In genomic region chr3:98732239-98733054, GRCh38 we compare ENCODE assay signal across 8 cellular contexts. TPM values are rescaled to one million over a fixed set of nuclear protein-coding genes. Genes with fewer than 3 reads are reported as not detected.
DNase-seq lines count a peak whose midpoint lies in the region; ATAC-seq and TF ChIP-seq lines count a peak whose summit lies in the region.

No MANE protein-coding gene starts in this region.

- H3K4me1 ChIP-seq in duodenal mucosa (ENCODE audit: control insufficient read depth in 1 of 2, insufficient read depth in 2 of 2, low read length in 2 of 2), result peaks cover 4 to 15% of the 10 kb centered on the region in 2 donors
- H3K4me1 ChIP-seq in liver (ENCODE audit: control insufficient read depth in 4 of 4, insufficient read depth in 4 of 4, low read length in 3 of 4), result peaks cover 6 to 28% (median 16%) of the 10 kb centered on the region in 4 donors
- peaks cover 10 to 40% (median 23%) of the 10 kb centered on the region in 4 donors for H3K4me1 ChIP-seq in stomach

- TF ChIP-seq RAD21 in liver (IDR thresholded peaks at IDR 0.05), result peak; percentile 42 to 53

- H3K4me3 ChIP-seq in duodenal mucosa (ENCODE audit: low read depth in 1 of 2, low read length in 2 of 2) (peak overlapping the region; percentile 68 to 77), liver (ENCODE audit: low read depth in 1 of 3, low read length in 3 of 3) (peak overlapping the region; percentile 89 to 97 (median 96)), stomach (peak overlapping the region; percentile 60 to 94 (median 77))

- intact Hi-C loops in stomach (cut with DNase I; ENCODE audit: low total_unique reads), result no loop called here

- no peak for TF ChIP-seq CTCF in liver (IDR thresholded peaks at IDR 0.05; ENCODE audit: low read depth, low read length, missing input control)
- TF ChIP-seq CTCF in stomach (IDR thresholded peaks at IDR 0.05), result no peak

- H3K27ac ChIP-seq in duodenal mucosa (ENCODE audit: low read depth, low read length) (peak overlapping the region; percentile 15), liver (ENCODE audit: low read depth in 1 of 2, low read length in 2 of 2) (peak overlapping the region; percentile 90 to 94), stomach (peak overlapping the region; percentile 78 to 90 (median 82))

- peak overlapping the region; percentile 13 to 32 for H3K9ac ChIP-seq in duodenal mucosa (ENCODE audit: low read depth in 1 of 2, low read length in 2 of 2)
- H3K9ac ChIP-seq in liver (ENCODE audit: low read depth in 1 of 2, low read length in 2 of 2), result peak overlapping the region in 1 of 2 donors; percentile 97

- peaks cover 28% of the 10 kb centered on the region in 2 donors for H3K27me3 ChIP-seq in duodenal mucosa (ENCODE audit: control insufficient read depth in 1 of 2, insufficient read depth in 2 of 2, low read length in 2 of 2)
- H3K27me3 ChIP-seq in liver (ENCODE audit: control insufficient read depth in 4 of 4, insufficient read depth in 4 of 4, low read length in 3 of 4), result no peaks in the 10 kb centered on the region
- H3K27me3 ChIP-seq in stomach, result peaks cover 0 to 30% (median 5%) of the 10 kb centered on the region in 3 donors

- no peaks in the 10 kb centered on the region for H3K36me3 ChIP-seq in duodenal mucosa (ENCODE audit: control insufficient read depth in 1 of 2, insufficient read depth in 2 of 2, low read length in 2 of 2)
- peaks cover 0 to 7% (median 0%) of the 10 kb centered on the region in 4 donors for H3K36me3 ChIP-seq in liver (ENCODE audit: control insufficient read depth in 4 of 4, insufficient read depth in 3 of 4, low read depth in 1 of 4, low read length in 3 of 4)
- H3K36me3 ChIP-seq in stomach, result no peaks in the 10 kb centered on the region

- TF ChIP-seq EP300 in stomach (IDR thresholded peaks at IDR 0.05), result no peak

- peak; percentile 17 for DNase-seq in COR-L47 (lab: John Stamatoyannopoulos, UW)
- DNase-seq in GM19238 (ENCODE audit: insufficient read length, low spot score), result peak; percentile 27
- DNase-seq in SK-N-DZ (ENCODE audit: low spot score), result peak; percentile 75
- DNase-seq in stomach, result peak; percentile 61
- no peak for DNase-seq in NCI-H1048 (lab: John Stamatoyannopoulos, UW)

- H3K9me3 ChIP-seq in duodenal mucosa (ENCODE audit: control insufficient read depth in 1 of 2, low read length in 2 of 2), result no peaks in the 10 kb centered on the region
- H3K9me3 ChIP-seq in liver (ENCODE audit: control insufficient read depth in 4 of 4, low read length in 3 of 4), result no peaks in the 10 kb centered on the region
- no peaks in the 10 kb centered on the region for H3K9me3 ChIP-seq in stomach

- under 1% methylated on average over 80 of the region's 80 CpGs for WGBS in liver
- WGBS in stomach, 5 donors, result 0 to 1% (median 0%) methylated on average over 27 to 80 of the region's 80 CpGs

- TF ChIP-seq POLR2A in stomach (IDR thresholded peaks at IDR 0.05), result no peak

- ATAC-seq in HG03442 (IDR thresholded peaks at IDR 0.05; ENCODE audit: unreplicated experiment), result peak; percentile 30

TF ChIP-seq in liver, 16 proteins besides CTCF, POLR2A, EP300 and RAD21:
- no peak for TF ChIP-seq MAX (IDR thresholded peaks at IDR 0.05)
- no peak for TF ChIP-seq EGR1 (IDR thresholded peaks at IDR 0.05; ENCODE audit: low read depth in 2 of 2)
- TF ChIP-seq NR2F2 (IDR thresholded peaks at IDR 0.05), result peak; percentile 14
- TF ChIP-seq ZBTB33 (IDR thresholded peaks at IDR 0.05), result no peak
- no peak for TF ChIP-seq ATF3 (IDR thresholded peaks at IDR 0.05)
- TF ChIP-seq FOXA2 (IDR thresholded peaks at IDR 0.05), result peak; percentile 41
- peak in 1 of 2 donors; percentile 14 for TF ChIP-seq HNF4A (conservative IDR thresholded peaks at IDR 0.05)
- peak; percentile 42 for TF ChIP-seq REST (IDR thresholded peaks at IDR 0.05)
- no peak for TF ChIP-seq FOXA1 (IDR thresholded peaks at IDR 0.05)
- TF ChIP-seq GABPA (IDR thresholded peaks at IDR 0.05 in 1 of 2, conservative IDR thresholded peaks at IDR 0.05 in 1 of 2), result no peak
- TF ChIP-seq TAF1 (conservative IDR thresholded peaks at IDR 0.05), result peak; percentile 50
- peak; percentile 67 to 91 for TF ChIP-seq RXRA (IDR thresholded peaks at IDR 0.05)
- no peak for TF ChIP-seq HNF4G (IDR thresholded peaks at IDR 0.05)
- peak; percentile 36 for TF ChIP-seq YY1 (IDR thresholded peaks at IDR 0.05)
- TF ChIP-seq JUND (IDR thresholded peaks at IDR 0.05), result peak; percentile 20 to 30
- peak; percentile 67 for TF ChIP-seq SP1 (IDR thresholded peaks at IDR 0.05)

RNA-seq across cellular contexts. Expression of gene ST3GAL6, which starts 30.7 kb away (rescaled TPM):
- 39.2 and 43.0 TPM in 2 replicates for polyA plus RNA-seq in SK-N-DZ (2014; cell fraction: cytosol; rRNA removed)
- polyA plus RNA-seq in SK-N-DZ (2014; cell fraction: nucleus; rRNA removed), result 52.6 and 56.4 TPM in 2 replicates
- total RNA-seq in liver (10 to 100 TPM; 20.0 to 79.7 TPM), stomach (100 to 1,000 TPM in 1 of 5 donors, 10 to 100 TPM in 3, not detected in 1; 13.6 to 129 (median 40.3) TPM)
- polyA plus RNA-seq in liver (10 to 100 TPM; 17.3 to 38.9 TPM), stomach (1 to 10 TPM; 5.8 to 7.7 (median 6.1) TPM)

Comparison
In these comparisons a context has a peak if more than half of its experiments do, and no peak if none do; other contexts are left out.
1. H3K27ac ChIP-seq: peak in every context shown above with its lines; median percentile 92 in liver; 82 in stomach; 15 in duodenal mucosa.